In genomic region chr13:33931397-33931987, GRCh38 we compare ENCODE assay signal across 8 cellular contexts.
DNase-seq lines count a peak whose midpoint lies in the region; ATAC-seq and TF ChIP-seq lines count a peak whose summit lies in the region.

No MANE protein-coding gene starts in this region.

- peak; percentile 78 for TF ChIP-seq CTCF in foreskin keratinocyte (conservative IDR thresholded peaks at IDR 0.05)
- TF ChIP-seq CTCF in retinal pigment epithelial cell (conservative IDR thresholded peaks at IDR 0.05; ENCODE audit: low read depth, low read length): peak; percentile 53

- no peaks in the 10 kb centered on the region for H3K4me1 ChIP-seq in foreskin keratinocyte

- no peaks in the 10 kb centered on the region for H3K27me3 ChIP-seq in foreskin keratinocyte

- TF ChIP-seq POLR2A in GM18505 (IDR thresholded peaks at IDR 0.05; ENCODE audit: borderline replicate concordance, extremely low read depth, insufficient read depth, insufficient read length): no peak

- no peak overlapping the region for H3K27ac ChIP-seq in SK-N-MC
- no peak overlapping the region for H3K27ac ChIP-seq in foreskin keratinocyte

- ATAC-seq in GM18505 (IDR thresholded peaks at IDR 0.05; ENCODE audit: unreplicated experiment): peak; percentile 71
- peak; percentile 79 for ATAC-seq in foreskin keratinocyte
- no peak for ATAC-seq in HG03139 (IDR thresholded peaks at IDR 0.05; ENCODE audit: unreplicated experiment)

- H3K9ac ChIP-seq in SK-N-MC (ENCODE audit: insufficient read length): no peak overlapping the region

- no peaks in the 10 kb centered on the region for H3K36me3 ChIP-seq in SK-N-MC (ENCODE audit: insufficient read depth, low read length)

- H3K4me3 ChIP-seq in SK-N-MC: no peak overlapping the region
- H3K4me3 ChIP-seq in retinal pigment epithelial cell (ENCODE audit: low read length): no peak overlapping the region

- DNase-seq in AG08395 (ENCODE audit: low spot score) (peak; percentile 52), HT-29 (ENCODE audit: low spot score) (peak; percentile 95), SK-N-MC (ENCODE audit: low read depth, low spot score) (peak; percentile 20), foreskin keratinocyte (peak in 1 of 2 donors; percentile 51), retinal pigment epithelial cell (ENCODE audit: low read depth) (no peak), epidermal melanocyte (ENCODE audit: insufficient read length, low spot score) (no peak)

- no peaks in the 10 kb centered on the region for H3K9me3 ChIP-seq in SK-N-MC (ENCODE audit: low read depth, low read length)

Comparison
In these comparisons a context has a peak if more than half of its experiments do, and no peak if none do; other contexts are left out.
1. DNase-seq: peak in AG08395 (single experiment), HT-29 (single experiment) and SK-N-MC (single experiment); none in retinal pigment epithelial cell (single experiment) and epidermal melanocyte (single experiment).